In the genomic region with DNA sequence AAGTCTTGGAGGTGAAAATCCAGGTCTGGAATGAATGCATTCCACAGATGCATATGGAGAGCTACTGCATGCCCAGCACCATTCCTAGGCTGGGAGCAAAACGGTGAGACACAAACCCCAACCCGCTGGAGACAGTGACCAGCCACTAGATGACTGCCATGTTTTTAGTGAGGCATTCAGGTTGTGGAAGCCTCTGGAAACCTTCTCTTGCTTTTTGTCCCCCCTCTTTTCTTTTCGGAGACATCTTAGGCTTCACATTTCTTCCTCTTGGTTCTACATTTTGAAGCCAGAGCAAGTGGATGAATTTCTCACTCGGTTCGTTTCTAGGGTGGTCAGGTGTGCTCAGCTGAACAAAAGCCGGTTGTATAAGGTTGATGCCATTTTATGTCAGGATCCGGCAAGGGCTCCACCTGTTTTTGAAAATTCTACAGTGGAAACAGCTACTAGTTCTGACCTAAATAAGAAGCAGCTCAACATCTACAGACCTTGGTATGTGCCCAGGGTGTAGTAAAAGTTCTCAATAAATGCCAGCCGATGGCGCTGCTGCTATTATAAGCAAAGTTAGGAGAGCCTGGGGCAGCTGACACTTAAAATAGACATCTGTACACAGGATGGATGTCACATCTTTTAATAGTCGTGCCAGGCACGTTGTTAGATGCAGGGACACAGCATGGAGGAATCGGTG, we compare ENCODE assay signal across 1 cellular context.
TF ChIP-seq lines count a peak whose summit lies in the region.

No MANE protein-coding gene starts in this region.

TF ChIP-seq in SK-N-SH treated with all-trans-retinoic acid at 6 μM for 48 hours, 23 proteins besides CTCF, POLR2A, EP300 and RAD21 (continued from another document):
- TF ChIP-seq, protein P1, sequence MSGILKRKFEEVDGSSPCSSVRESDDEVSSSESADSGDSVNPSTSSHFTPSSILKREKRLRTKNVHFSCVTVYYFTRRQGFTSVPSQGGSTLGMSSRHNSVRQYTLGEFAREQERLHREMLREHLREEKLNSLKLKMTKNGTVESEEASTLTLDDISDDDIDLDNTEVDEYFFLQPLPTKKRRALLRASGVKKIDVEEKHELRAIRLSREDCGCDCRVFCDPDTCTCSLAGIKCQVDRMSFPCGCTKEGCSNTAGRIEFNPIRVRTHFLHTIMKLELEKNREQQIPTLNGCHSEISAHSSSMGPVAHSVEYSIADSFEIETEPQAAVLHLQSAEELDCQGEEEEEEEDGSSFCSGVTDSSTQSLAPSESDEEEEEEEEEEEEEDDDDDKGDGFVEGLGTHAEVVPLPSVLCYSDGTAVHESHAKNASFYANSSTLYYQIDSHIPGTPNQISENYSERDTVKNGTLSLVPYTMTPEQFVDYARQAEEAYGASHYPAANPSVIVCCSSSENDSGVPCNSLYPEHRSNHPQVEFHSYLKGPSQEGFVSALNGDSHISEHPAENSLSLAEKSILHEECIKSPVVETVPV (CRISPR knock-in tag; IDR thresholded peaks at IDR 0.05): no peak
- TF ChIP-seq ZFP3 (CRISPR knock-in tag; IDR thresholded peaks at IDR 0.05) (no peak), TCF4 (CRISPR knock-in tag; IDR thresholded peaks at IDR 0.05; ENCODE audit: borderline replicate concordance) (no peak), ZNF565 (CRISPR knock-in tag; conservative IDR thresholded peaks at IDR 0.05; ENCODE audit: low read depth) (no peak)
- TF ChIP-seq, protein P2, sequence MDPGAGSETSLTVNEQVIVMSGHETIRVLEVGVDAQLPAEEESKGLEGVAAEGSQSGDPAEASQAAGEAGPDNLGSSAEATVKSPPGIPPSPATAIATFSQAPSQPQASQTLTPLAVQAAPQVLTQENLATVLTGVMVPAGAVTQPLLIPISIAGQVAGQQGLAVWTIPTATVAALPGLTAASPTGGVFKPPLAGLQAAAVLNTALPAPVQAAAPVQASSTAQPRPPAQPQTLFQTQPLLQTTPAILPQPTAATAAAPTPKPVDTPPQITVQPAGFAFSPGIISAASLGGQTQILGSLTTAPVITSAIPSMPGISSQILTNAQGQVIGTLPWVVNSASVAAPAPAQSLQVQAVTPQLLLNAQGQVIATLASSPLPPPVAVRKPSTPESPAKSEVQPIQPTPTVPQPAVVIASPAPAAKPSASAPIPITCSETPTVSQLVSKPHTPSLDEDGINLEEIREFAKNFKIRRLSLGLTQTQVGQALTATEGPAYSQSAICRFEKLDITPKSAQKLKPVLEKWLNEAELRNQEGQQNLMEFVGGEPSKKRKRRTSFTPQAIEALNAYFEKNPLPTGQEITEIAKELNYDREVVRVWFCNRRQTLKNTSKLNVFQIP (CRISPR knock-in tag; IDR thresholded peaks at IDR 0.05; ENCODE audit: borderline replicate concordance, low read depth): no peak
- TF ChIP-seq, protein P3, sequence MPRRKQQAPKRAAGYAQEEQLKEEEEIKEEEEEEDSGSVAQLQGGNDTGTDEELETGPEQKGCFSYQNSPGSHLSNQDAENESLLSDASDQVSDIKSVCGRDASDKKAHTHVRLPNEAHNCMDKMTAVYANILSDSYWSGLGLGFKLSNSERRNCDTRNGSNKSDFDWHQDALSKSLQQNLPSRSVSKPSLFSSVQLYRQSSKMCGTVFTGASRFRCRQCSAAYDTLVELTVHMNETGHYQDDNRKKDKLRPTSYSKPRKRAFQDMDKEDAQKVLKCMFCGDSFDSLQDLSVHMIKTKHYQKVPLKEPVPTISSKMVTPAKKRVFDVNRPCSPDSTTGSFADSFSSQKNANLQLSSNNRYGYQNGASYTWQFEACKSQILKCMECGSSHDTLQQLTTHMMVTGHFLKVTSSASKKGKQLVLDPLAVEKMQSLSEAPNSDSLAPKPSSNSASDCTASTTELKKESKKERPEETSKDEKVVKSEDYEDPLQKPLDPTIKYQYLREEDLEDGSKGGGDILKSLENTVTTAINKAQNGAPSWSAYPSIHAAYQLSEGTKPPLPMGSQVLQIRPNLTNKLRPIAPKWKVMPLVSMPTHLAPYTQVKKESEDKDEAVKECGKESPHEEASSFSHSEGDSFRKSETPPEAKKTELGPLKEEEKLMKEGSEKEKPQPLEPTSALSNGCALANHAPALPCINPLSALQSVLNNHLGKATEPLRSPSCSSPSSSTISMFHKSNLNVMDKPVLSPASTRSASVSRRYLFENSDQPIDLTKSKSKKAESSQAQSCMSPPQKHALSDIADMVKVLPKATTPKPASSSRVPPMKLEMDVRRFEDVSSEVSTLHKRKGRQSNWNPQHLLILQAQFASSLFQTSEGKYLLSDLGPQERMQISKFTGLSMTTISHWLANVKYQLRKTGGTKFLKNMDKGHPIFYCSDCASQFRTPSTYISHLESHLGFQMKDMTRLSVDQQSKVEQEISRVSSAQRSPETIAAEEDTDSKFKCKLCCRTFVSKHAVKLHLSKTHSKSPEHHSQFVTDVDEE (CRISPR knock-in tag; IDR thresholded peaks at IDR 0.05): no peak
